9 cellular contexts compared by ENCODE assay signal in the genomic region with DNA sequence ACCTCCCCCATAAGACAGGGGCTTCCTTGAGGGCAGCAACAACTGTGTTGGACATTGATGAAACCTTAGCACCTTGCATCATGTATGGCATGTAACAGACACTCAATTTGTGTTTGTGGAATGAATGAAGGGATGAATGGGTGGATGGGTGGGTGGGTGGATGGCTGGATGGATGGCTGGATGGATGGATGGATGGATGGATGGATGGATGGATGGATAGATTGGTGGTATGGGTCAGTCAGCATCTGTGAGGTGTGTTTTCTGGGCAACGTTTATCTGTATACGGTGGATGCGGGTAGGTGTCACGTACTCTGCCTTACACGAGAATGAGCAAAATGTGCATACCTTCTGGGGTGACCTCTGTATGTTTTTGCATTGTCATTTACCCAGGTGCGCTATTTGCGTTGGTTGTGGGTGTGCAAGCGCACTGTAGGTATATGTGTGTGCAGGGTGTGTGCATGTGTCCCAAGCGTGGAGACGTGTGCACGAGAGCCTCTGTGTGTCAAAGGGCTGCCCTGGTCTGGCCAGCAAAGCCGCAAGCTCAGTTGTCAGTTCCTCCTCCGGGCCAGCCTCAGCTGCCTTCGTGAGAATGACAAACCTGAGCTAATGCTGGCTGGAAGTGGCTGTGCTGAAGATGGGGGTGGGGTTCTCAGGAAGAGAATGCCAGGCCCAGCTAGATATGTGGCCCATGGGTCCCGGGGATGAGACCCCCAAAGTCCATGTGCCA. TPM values are rescaled to one million over a fixed set of nuclear protein-coding genes. Genes with fewer than 3 reads are reported as not detected.
DNase-seq lines count a peak whose midpoint lies in the region; ATAC-seq, FAIRE-seq and TF ChIP-seq lines count a peak whose summit lies in the region.
"Had no signal": no experiment of that assay in that cellular context is flagged by ENCODE, and none has a peak within 500 bp of the region (broad histone marks: within the 10 kb centered on the region; RNA-seq: fewer than 3 reads in every experiment).

No MANE protein-coding gene starts in this region.

- no peak overlapping the region for H3K4me3 ChIP-seq in H7 (ENCODE audit: insufficient read depth, low read depth, low read length)
- H3K4me3 ChIP-seq in OCI-LY3 (ENCODE audit: low read length) = peak overlapping the region; percentile 69
- no peak overlapping the region for H3K4me3 ChIP-seq in gastroesophageal sphincter
- H3K4me3 ChIP-seq: adrenal gland had no signal

- H3K27me3 ChIP-seq in H7 (ENCODE audit: control insufficient read depth, insufficient read depth, low read length) = no peaks in the 10 kb centered on the region; the same call in 1 of the 2 replicates
- H3K27me3 ChIP-seq in OCI-LY3 (ENCODE audit: low read depth, low read length) = no peaks in the 10 kb centered on the region
- H3K27me3 ChIP-seq in gastroesophageal sphincter = no peaks in the 10 kb centered on the region
- H3K27me3 ChIP-seq: adrenal gland had no signal

- no peaks in the 10 kb centered on the region for H3K27me3 Mint-ChIP-seq in naive B cell

- TF ChIP-seq POLR2A in GM12892 (IDR thresholded peaks at IDR 0.05; ENCODE audit: low read depth, low read length) (0 out of 2 replicates have a peak, but pooled peaks have one; percentile 45), gastroesophageal sphincter (IDR thresholded peaks at IDR 0.05) (no peak)

- FAIRE-seq in GM12892 (lab: Jason Lieb, UNC) = peak; percentile 74

- no peak for DNase-seq in GM12892 (ENCODE audit: insufficient read length)
- DNase-seq in H7 = peak; percentile 49
- DNase-seq in naive B cell = no peak
- no peak for DNase-seq in NCI-H345 (lab: John Stamatoyannopoulos, UW)
- DNase-seq in HuH-7.5 (ENCODE audit: low spot score) = no peak
- no peak for DNase-seq in stimulated activated CD4-positive, alpha-beta T cell treated with anti-CD3 and anti-CD28 coated beads, Interleukin-1b, Interleukin-23, amount 100 ng/mL, for 48 hours

- no peaks in the 10 kb centered on the region for H3K9me3 ChIP-seq in OCI-LY3 (ENCODE audit: insufficient read depth, low read length)
- no peaks in the 10 kb centered on the region for H3K9me3 ChIP-seq in gastroesophageal sphincter
- H3K9me3 ChIP-seq: adrenal gland had no signal

- H3K9me3 Mint-ChIP-seq in naive B cell = no peaks in the 10 kb centered on the region

- peak overlapping the region; percentile 68 to 91 (median 86) for H3K4me3 Mint-ChIP-seq in naive B cell

- no peaks in the 10 kb centered on the region; the same call in 1 of the 2 replicates for H4K20me1 ChIP-seq in OCI-LY3 (ENCODE audit: insufficient read depth, low read length)

- H3K27ac ChIP-seq in OCI-LY3 (ENCODE audit: low read length) (peak overlapping the region; percentile 100), gastroesophageal sphincter (no peak overlapping the region)

- TF ChIP-seq EP300 in gastroesophageal sphincter (IDR thresholded peaks at IDR 0.05) = no peak

- peak overlapping the region; percentile 92 for H3K4me2 ChIP-seq in OCI-LY3 (ENCODE audit: low read length)

- H3K27ac Mint-ChIP-seq in naive B cell = peak overlapping the region in 5 of 6 donors; percentile 26 to 95 (median 85)

- peaks cover 89% of the 10 kb centered on the region for H3K79me2 ChIP-seq in OCI-LY3 (ENCODE audit: low read length)

- no peaks in the 10 kb centered on the region for H3K36me3 ChIP-seq in H7 (replicated peaks; ENCODE audit: control insufficient read depth, insufficient read depth, low read length)
- H3K36me3 ChIP-seq in OCI-LY3 (replicated peaks; ENCODE audit: low read depth, low read length) = peaks cover 8% of the 10 kb centered on the region
- no peaks in the 10 kb centered on the region for H3K36me3 ChIP-seq in gastroesophageal sphincter
- H3K36me3 ChIP-seq: adrenal gland had no signal

- peak; percentile 6 to 15 for ATAC-seq in naive B cell (ENCODE audit: low read depth in 2 of 2)
- no peak for ATAC-seq in gastroesophageal sphincter

- 90% methylated on average over 5 of the region's 15 CpGs; no CpG with 5 or more reads in 1 of the 2 donors for WGBS in gastroesophageal sphincter (ENCODE audit: low coverage in 1 of 2), 2 donors

- H3K9ac ChIP-seq in OCI-LY3 (ENCODE audit: low read length) = peak overlapping the region; percentile 94

- no peak overlapping the region for H2AFZ ChIP-seq in OCI-LY3 (ENCODE audit: low read depth, low read length)

- peaks cover 78% of the 10 kb centered on the region for H3K4me1 ChIP-seq in OCI-LY3 (ENCODE audit: low read length)
- no peaks in the 10 kb centered on the region for H3K4me1 ChIP-seq in gastroesophageal sphincter

- no peaks in the 10 kb centered on the region for H3K36me3 Mint-ChIP-seq in naive B cell

- H3K4me1 Mint-ChIP-seq in naive B cell = peaks cover 50 to 82% (median 60%) of the 10 kb centered on the region in 3 donors

- TF ChIP-seq CTCF in OCI-LY3 (IDR thresholded peaks at IDR 0.05; ENCODE audit: low read depth, low read length) (no peak), gastroesophageal sphincter (IDR thresholded peaks at IDR 0.05) (no peak)

RNA-seq across cellular contexts. Expression of gene ELF4, which starts 26.5 kb away (rescaled TPM):
- polyA plus RNA-seq in GM12892 (2012; ENCODE audit: missing spikeins) = 12.9 TPM
- 3.7 and 4.3 TPM in 2 replicates for total RNA-seq in H7 (2014; rRNA removed; shearing (Covaris generic))
- polyA plus RNA-seq in naive B cell (ENCODE audit: low read depth in 6 of 6) = 10 to 100 TPM in 2 of 6 donors, 1 to 10 TPM in 4; 8.7 to 15.4 (median 9.7) TPM
- 1 to 10 TPM; 4.5 to 9.5 (median 7.5) TPM for total RNA-seq in gastroesophageal sphincter
